In the genomic region with DNA sequence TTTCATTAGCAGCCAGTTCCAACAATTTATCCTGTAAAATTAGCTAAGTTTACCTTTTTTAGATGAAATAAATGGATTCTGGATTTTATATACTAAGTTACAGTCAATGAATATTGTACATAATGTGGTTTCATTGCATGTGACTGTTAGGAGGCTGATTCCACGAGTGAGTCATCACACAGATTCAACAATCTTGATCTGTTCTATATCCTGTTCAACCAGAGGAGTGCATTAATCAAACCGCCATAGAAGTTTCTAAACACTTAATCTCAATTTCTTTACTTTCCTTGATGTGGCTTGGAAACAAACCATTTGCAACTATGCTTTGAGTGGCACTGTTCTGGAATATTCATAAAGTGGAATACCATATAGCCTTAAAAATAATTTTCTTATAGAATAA, we compare ENCODE assay signal across 1 cellular context.
TF ChIP-seq lines count a peak whose summit lies in the region.

No MANE protein-coding gene starts in this region.

TF ChIP-seq in WTC11, 78 proteins besides CTCF, POLR2A, EP300 and RAD21 (continued from another document):
- TF ChIP-seq, protein P1, sequence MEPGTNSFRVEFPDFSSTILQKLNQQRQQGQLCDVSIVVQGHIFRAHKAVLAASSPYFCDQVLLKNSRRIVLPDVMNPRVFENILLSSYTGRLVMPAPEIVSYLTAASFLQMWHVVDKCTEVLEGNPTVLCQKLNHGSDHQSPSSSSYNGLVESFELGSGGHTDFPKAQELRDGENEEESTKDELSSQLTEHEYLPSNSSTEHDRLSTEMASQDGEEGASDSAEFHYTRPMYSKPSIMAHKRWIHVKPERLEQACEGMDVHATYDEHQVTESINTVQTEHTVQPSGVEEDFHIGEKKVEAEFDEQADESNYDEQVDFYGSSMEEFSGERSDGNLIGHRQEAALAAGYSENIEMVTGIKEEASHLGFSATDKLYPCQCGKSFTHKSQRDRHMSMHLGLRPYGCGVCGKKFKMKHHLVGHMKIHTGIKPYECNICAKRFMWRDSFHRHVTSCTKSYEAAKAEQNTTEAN (CRISPR knock-in tag; IDR thresholded peaks at IDR 0.05), result no peak
- TF ChIP-seq, protein P2, sequence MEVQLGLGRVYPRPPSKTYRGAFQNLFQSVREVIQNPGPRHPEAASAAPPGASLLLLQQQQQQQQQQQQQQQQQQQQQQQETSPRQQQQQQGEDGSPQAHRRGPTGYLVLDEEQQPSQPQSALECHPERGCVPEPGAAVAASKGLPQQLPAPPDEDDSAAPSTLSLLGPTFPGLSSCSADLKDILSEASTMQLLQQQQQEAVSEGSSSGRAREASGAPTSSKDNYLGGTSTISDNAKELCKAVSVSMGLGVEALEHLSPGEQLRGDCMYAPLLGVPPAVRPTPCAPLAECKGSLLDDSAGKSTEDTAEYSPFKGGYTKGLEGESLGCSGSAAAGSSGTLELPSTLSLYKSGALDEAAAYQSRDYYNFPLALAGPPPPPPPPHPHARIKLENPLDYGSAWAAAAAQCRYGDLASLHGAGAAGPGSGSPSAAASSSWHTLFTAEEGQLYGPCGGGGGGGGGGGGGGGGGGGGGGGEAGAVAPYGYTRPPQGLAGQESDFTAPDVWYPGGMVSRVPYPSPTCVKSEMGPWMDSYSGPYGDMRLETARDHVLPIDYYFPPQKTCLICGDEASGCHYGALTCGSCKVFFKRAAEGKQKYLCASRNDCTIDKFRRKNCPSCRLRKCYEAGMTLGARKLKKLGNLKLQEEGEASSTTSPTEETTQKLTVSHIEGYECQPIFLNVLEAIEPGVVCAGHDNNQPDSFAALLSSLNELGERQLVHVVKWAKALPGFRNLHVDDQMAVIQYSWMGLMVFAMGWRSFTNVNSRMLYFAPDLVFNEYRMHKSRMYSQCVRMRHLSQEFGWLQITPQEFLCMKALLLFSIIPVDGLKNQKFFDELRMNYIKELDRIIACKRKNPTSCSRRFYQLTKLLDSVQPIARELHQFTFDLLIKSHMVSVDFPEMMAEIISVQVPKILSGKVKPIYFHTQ (CRISPR knock-in tag; IDR thresholded peaks at IDR 0.05), result no peak
